In the genomic region with DNA sequence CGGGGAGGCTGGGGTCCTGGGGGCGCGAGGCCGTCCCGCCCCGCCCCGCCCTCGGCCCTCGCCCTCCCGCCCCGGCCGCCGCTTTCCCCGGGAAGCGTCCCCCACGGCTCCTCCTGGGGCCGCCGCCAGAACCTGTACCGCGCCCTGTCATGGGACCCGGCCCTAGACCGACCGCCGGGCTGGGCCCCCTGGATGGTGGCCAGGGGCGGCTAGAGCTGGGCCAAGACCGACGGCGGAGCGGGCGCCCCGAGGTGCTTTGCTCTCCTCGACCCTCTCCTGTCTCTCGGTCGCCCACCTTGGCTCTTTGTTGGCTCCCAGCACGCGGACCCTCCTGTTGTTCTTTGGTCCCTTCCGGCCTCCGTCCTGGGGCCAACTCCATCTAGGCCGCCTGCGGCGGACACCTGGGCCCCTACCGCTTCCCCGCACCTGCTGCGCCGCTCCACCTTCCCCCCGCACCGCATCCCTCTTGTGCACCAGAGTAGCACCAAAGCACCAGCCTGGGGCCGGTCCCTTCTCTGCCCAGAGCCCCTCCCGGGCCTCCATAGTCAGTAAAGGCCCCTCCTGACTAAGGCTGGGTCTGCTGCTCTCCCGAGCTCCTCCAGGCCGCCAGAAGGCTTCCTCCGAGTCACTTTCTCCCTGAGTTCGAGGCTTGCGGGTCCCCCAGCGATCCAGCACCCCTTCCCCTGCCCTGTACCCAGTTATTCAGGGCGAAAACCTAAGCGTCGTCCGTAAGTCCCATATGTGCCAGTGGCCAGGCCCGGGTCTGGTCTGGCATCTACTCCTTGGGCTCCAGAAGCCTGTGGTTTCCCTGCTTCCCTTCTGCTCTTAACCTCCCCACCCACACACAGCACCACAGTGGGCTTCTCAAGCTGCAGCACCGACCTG, we compare ENCODE assay signal across 7 cellular contexts. TPM values are rescaled to one million over a fixed set of nuclear protein-coding genes. Genes with fewer than 3 reads are reported as not detected.
A peak's percentile ranks its signal among the peaks of the same experiment; 100 is the strongest.
DNase-seq lines count a peak whose midpoint lies in the region; ATAC-seq, FAIRE-seq and TF ChIP-seq lines count a peak whose summit lies in the region.

No MANE protein-coding gene starts in this region.

- no peak overlapping the region for H2AK5ac ChIP-seq in IMR-90 (ENCODE audit: low read depth, low read length)

- H4K8ac ChIP-seq in IMR-90 (ENCODE audit: low read depth in 2 of 2, low read length in 2 of 2), result no peak overlapping the region

- peak overlapping the region; percentile 61; the same call in 1 of the 2 replicates for H3K14ac ChIP-seq in IMR-90 (replicated peaks; ENCODE audit: low read depth, low read length)

- H3K4me3 ChIP-seq in IMR-90 (ENCODE audit: insufficient read depth, low read depth, low read length) (peak overlapping the region; percentile 59), bronchial epithelial cell (ENCODE audit: low read depth, low read length) (peak overlapping the region; percentile 46)
- H3K4me3 ChIP-seq in naive thymus-derived CD4-positive, alpha-beta T cell (ENCODE audit: low read length), result peak overlapping the region; percentile 70

- H3K4ac ChIP-seq in IMR-90 (ENCODE audit: low read depth, low read length), result peak overlapping the region; percentile 46; the same call in 1 of the 2 replicates

- FAIRE-seq in bronchial epithelial cell (lab: Jason Lieb, UNC), result no peak

- intact Hi-C loops in IMR-90 (cut with micrococcal nuclease), result loop anchor here (10.0 kb wide), 1 partner anchor 357 kb away; no protein-coding TSS in a partner anchor
- intact Hi-C loops in naive thymus-derived CD4-positive, alpha-beta T cell (cut with micrococcal nuclease), result loop anchor here (1.0 to 5.0 kb wide), 9 partner anchors 10 to 1240 kb away; partner anchors contain the start of genes MXD4 (in 2 of the 2), NSD2 (in 2 of the 2), SLBP (in 2 of the 2) and FAM53A (in 1 of the 2)

- H2BK15ac ChIP-seq in IMR-90 (ENCODE audit: low read depth, low read length), result no peak overlapping the region

- peaks cover 4 to 35% (median 8%) of the 10 kb centered on the region in 5 donors for H3K36me3 Mint-ChIP-seq in naive thymus-derived CD4-positive, alpha-beta T cell

- BruUV-seq in IMR-90 (replicated peaks; lab: Mats Ljungman, UMichigan), result no TSS peak

- 7% methylated on average over 16 of the region's 61 CpGs; no CpG with 5 or more reads in 1 of the 2 experiments for WGBS in IMR-90 (ENCODE audit: extremely low coverage in 2 of 2, insufficient read length in 1 of 2), 2 experiments

- dilution Hi-C loops in IMR-90 (cut with HindIII; ENCODE audit: low sequenced_read_pairs, unreplicated experiment), result no loop called here

- no peak overlapping the region for H3K18ac ChIP-seq in IMR-90 (ENCODE audit: low read depth, low read length)

- H3K56ac ChIP-seq in IMR-90 (ENCODE audit: extremely low read depth, insufficient read depth, low read length), result no peak overlapping the region; the same call in 1 of the 2 replicates

- H3K9ac ChIP-seq in IMR-90 (ENCODE audit: low read depth, low read length), result peak overlapping the region; percentile 72

- peak overlapping the region; percentile 78 for H2AFZ ChIP-seq in IMR-90 (replicated peaks; ENCODE audit: low read length, poor library complexity)

- POLR2A ChIA-PET in IMR-90 (lab: Charles Lee; ENCODE audit: unreplicated experiment), result no interaction called here
- POLR2A ChIA-PET in naive thymus-derived CD4-positive, alpha-beta T cell (lab: Charles Lee), result interaction anchor here (0.6 to 7.4 kb wide), 11 partner anchors 9 to 376 kb away, joined by 3 to 119 read pairs (median 5); partner anchors contain the start of genes NELFA and SLBP

- no peaks in the 10 kb centered on the region for H3K27me3 Mint-ChIP-seq in naive thymus-derived CD4-positive, alpha-beta T cell

- no peak overlapping the region for H2BK20ac ChIP-seq in IMR-90 (ENCODE audit: low read depth, low read length)

- no peak for TF ChIP-seq POLR2A in GM18505 (IDR thresholded peaks at IDR 0.05; ENCODE audit: borderline replicate concordance, extremely low read depth, insufficient read depth, insufficient read length)
- no peak for TF ChIP-seq POLR2A in IMR-90 (IDR thresholded peaks at IDR 0.05; ENCODE audit: low read depth, low read length)

- H3K9me1 ChIP-seq in IMR-90 (ENCODE audit: insufficient read depth, low read length), result no peaks in the 10 kb centered on the region; the same call in 1 of the 2 replicates

- H3K27ac Mint-ChIP-seq in naive thymus-derived CD4-positive, alpha-beta T cell, result peak overlapping the region; percentile 98 to 100 (median 99)

- H3K9me3 ChIP-seq in IMR-90 (ENCODE audit: control insufficient read depth, insufficient read depth, low read length), result no peaks in the 10 kb centered on the region
- H3K9me3 ChIP-seq in naive thymus-derived CD4-positive, alpha-beta T cell (ENCODE audit: control insufficient read depth in 2 of 3, low read length in 3 of 3), result no peaks in the 10 kb centered on the region

- H3K4me1 Mint-ChIP-seq in naive thymus-derived CD4-positive, alpha-beta T cell, result peaks cover 33 to 63% (median 56%) of the 10 kb centered on the region in 7 donors

- peak overlapping the region; percentile 70 to 97 (median 93) for H3K4me3 Mint-ChIP-seq in naive thymus-derived CD4-positive, alpha-beta T cell

- H2AK9ac ChIP-seq in IMR-90 (replicated peaks; ENCODE audit: low read depth, low read length, poor library complexity), result peak overlapping the region; percentile 96

- H3K27me3 ChIP-seq in IMR-90 (ENCODE audit: control insufficient read depth, insufficient read depth, low read length) (no peaks in the 10 kb centered on the region), bronchial epithelial cell (ENCODE audit: control insufficient read depth, insufficient read depth, low read length) (no peaks in the 10 kb centered on the region)
- no peaks in the 10 kb centered on the region for H3K27me3 ChIP-seq in naive thymus-derived CD4-positive, alpha-beta T cell (ENCODE audit: control insufficient read depth in 2 of 2, insufficient read depth in 2 of 2, low read length in 2 of 2)

- no peak overlapping the region for H4K5ac ChIP-seq in IMR-90 (ENCODE audit: low read depth, low read length)

- H3K4me2 ChIP-seq in IMR-90 (ENCODE audit: low read depth, low read length), result peak overlapping the region; percentile 68

- ATAC-seq in GM18505 (IDR thresholded peaks at IDR 0.05; ENCODE audit: unreplicated experiment) (peak; percentile 1), IMR-90 (ENCODE audit: low read depth) (no peak; the same call in 1 of the 2 replicates)
- no peak for ATAC-seq in naive thymus-derived CD4-positive, alpha-beta T cell

- peaks cover 13% of the 10 kb centered on the region for H3K36me3 ChIP-seq in IMR-90 (ENCODE audit: control insufficient read depth, insufficient read depth, low read length)
- H3K36me3 ChIP-seq in bronchial epithelial cell (ENCODE audit: control insufficient read depth, insufficient read depth, low read length), result peaks cover 6% of the 10 kb centered on the region
- peaks cover 0 to 28% (median 2%) of the 10 kb centered on the region in 3 experiments for H3K36me3 ChIP-seq in naive thymus-derived CD4-positive, alpha-beta T cell (ENCODE audit: control insufficient read depth in 2 of 3, insufficient read depth in 3 of 3, low read length in 3 of 3)

- peak overlapping the region; percentile 69 for H2BK5ac ChIP-seq in IMR-90 (ENCODE audit: low read depth, low read length, poor library complexity, severe bottlenecking)

- peaks cover 15% of the 10 kb centered on the region for H3K4me1 ChIP-seq in IMR-90 (ENCODE audit: control insufficient read depth, insufficient read depth, low read length)
- H3K4me1 ChIP-seq in naive thymus-derived CD4-positive, alpha-beta T cell (ENCODE audit: control insufficient read depth in 2 of 2, insufficient read depth in 2 of 2, low read length in 2 of 2), result peaks cover 50 to 58% of the 10 kb centered on the region in 2 donors

- no peak overlapping the region for H2BK120ac ChIP-seq in IMR-90 (ENCODE audit: low read depth, low read length)

- no peak for DNase-seq in IMR-90
- DNase-seq in bronchial epithelial cell (ENCODE audit: low read depth), result no peak
- no peak for DNase-seq in naive thymus-derived CD4-positive, alpha-beta T cell
- DNase-seq in NCI-H128 (lab: John Stamatoyannopoulos, UW; ENCODE audit: unreplicated experiment), result no peak
- no peak for DNase-seq in NCI-H446 (lab: John Stamatoyannopoulos, UW)
- no peak for DNase-seq in activated CD4-positive, alpha-beta T cell treated with anti-CD3 and anti-CD28 coated beads, Interleukin-2, amount 50 U/mL, for 48 hours

- in situ Hi-C loops in IMR-90 (cut with MboI; ENCODE audit: low sequenced_read_pairs), result no loop called here

- H3K27ac ChIP-seq in IMR-90 (ENCODE audit: insufficient read depth, low read length), result peak overlapping the region; percentile 43; the same call in 1 of the 2 replicates
- H3K27ac ChIP-seq in naive thymus-derived CD4-positive, alpha-beta T cell (ENCODE audit: low read depth, low read length), result peak overlapping the region; percentile 88

- H3K23ac ChIP-seq in IMR-90 (ENCODE audit: low read depth, low read length), result peak overlapping the region; percentile 62; the same call in 1 of the 2 replicates

- H4K20me1 ChIP-seq in IMR-90 (ENCODE audit: insufficient read depth, low read length), result peaks cover 7% of the 10 kb centered on the region; the same call in 1 of the 2 replicates

- CTCF ChIA-PET in IMR-90 (lab: Yijun Ruan, JAX), result interaction anchor here (2.4 kb wide), 1 partner anchor 29 kb away, joined by 13 read pairs; no protein-coding TSS in a partner anchor
- CTCF ChIA-PET in naive thymus-derived CD4-positive, alpha-beta T cell (lab: Charles Lee), result interaction anchor here (1.7 to 9.9 kb wide), 3 partner anchors 9 to 29 kb away, joined by 8 to 212 read pairs (median 16); partner anchors contain the start of gene SLBP

- peaks cover 0 to 2% (median 0%) of the 10 kb centered on the region in 11 donors for H3K9me3 Mint-ChIP-seq in naive thymus-derived CD4-positive, alpha-beta T cell

- H4K91ac ChIP-seq in IMR-90 (ENCODE audit: insufficient read depth, low read depth, low read length), result peak overlapping the region; percentile 4; the same call in 1 of the 2 replicates

- TF ChIP-seq RAD21 in IMR-90 (IDR thresholded peaks at IDR 0.05; ENCODE audit: low read length), result no peak

- H3K79me1 ChIP-seq in IMR-90 (ENCODE audit: low read depth in 1 of 2, low read length in 2 of 2), result peaks cover 31 to 71% of the 10 kb centered on the region in 2 experiments

- TF ChIP-seq CTCF in IMR-90 (conservative IDR thresholded peaks at IDR 0.05; ENCODE audit: low read depth, low read length) (no peak), bronchial epithelial cell (IDR thresholded peaks at IDR 0.05; ENCODE audit: insufficient read depth, low read length, severe bottlenecking) (no peak)

RNA-seq across cellular contexts. Expression of gene TACC3, which starts 0.6 kb away (rescaled TPM):
- total RNA-seq in IMR-90 (2012; rRNA removed) (15.0 and 15.1 TPM in 2 replicates), bronchial epithelial cell (1.2 and 3.4 TPM in 2 replicates)
- polyA plus RNA-seq in IMR-90 (2012; rRNA removed), result 49.7 and 49.8 TPM in 2 replicates
- 26.4 and 36.9 TPM in 2 replicates for polyA plus RNA-seq in IMR-90 (2012; cell fraction: cytosol; rRNA removed)
- polyA plus RNA-seq in IMR-90 (2012; cell fraction: nucleus; rRNA removed; ENCODE audit: low replicate concordance), result 70.1 and 136 TPM in 2 replicates
- 100 to 1,000 TPM; 100 to 165 (median 162) TPM for total RNA-seq in naive thymus-derived CD4-positive, alpha-beta T cell
- 100 to 1,000 TPM in 1 of 2 donors, 10 to 100 TPM in 1; 70.5 to 100 TPM for polyA plus RNA-seq in naive thymus-derived CD4-positive, alpha-beta T cell

RNA-seq across cellular contexts. Expression of gene TMEM129, which starts 0.8 kb away (rescaled TPM):
- total RNA-seq in IMR-90 (2012; rRNA removed), result 6.6 and 6.7 TPM in 2 replicates
- polyA plus RNA-seq in IMR-90 (2012; rRNA removed), result 26.6 and 30.6 TPM in 2 replicates
- polyA plus RNA-seq in IMR-90 (2012; cell fraction: cytosol; rRNA removed), result 15.7 and 43.3 TPM in 2 replicates
- polyA plus RNA-seq in IMR-90 (2012; cell fraction: nucleus; rRNA removed; ENCODE audit: low replicate concordance), result 27.0 and 66.0 TPM in 2 replicates
- total RNA-seq in bronchial epithelial cell, result 20.0 and 34.4 TPM in 2 replicates
- 10 to 100 TPM; 20.0 to 41.1 (median 26.7) TPM for total RNA-seq in naive thymus-derived CD4-positive, alpha-beta T cell
- polyA plus RNA-seq in naive thymus-derived CD4-positive, alpha-beta T cell, result 10 to 100 TPM; 34.9 to 44.7 TPM

RNA-seq across cellular contexts. Expression of gene SLBP, which starts 9.8 kb away (rescaled TPM):
- total RNA-seq in IMR-90 (2012; rRNA removed) (66.1 and 85.5 TPM in 2 replicates), bronchial epithelial cell (55.6 and 62.9 TPM in 2 replicates)
- polyA plus RNA-seq in IMR-90 (2012; rRNA removed), result 61.8 and 64.9 TPM in 2 replicates
- 23.0 and 34.5 TPM in 2 replicates for polyA plus RNA-seq in IMR-90 (2012; cell fraction: cytosol; rRNA removed)
- polyA plus RNA-seq in IMR-90 (2012; cell fraction: nucleus; rRNA removed; ENCODE audit: low replicate concordance), result 12.5 and 31.3 TPM in 2 replicates
- total RNA-seq in naive thymus-derived CD4-positive, alpha-beta T cell, result 100 to 1,000 TPM in 1 of 5 experiments, 10 to 100 TPM in 4; 29.5 to 103 (median 30.3) TPM
- polyA plus RNA-seq in naive thymus-derived CD4-positive, alpha-beta T cell, result 10 to 100 TPM; 51.1 to 62.1 TPM

RNA-seq across cellular contexts. Expression of gene FAM53A, which starts 37.8 kb away (rescaled TPM):
- total RNA-seq in IMR-90 (2012; rRNA removed), result 1.9 and 2.0 TPM in 2 replicates
- 3.1 and 4.4 TPM in 2 replicates for polyA plus RNA-seq in IMR-90 (2012; rRNA removed)
- polyA plus RNA-seq in IMR-90 (2012; cell fraction: cytosol; rRNA removed), result 3.7 and 4.1 TPM in 2 replicates
- polyA plus RNA-seq in IMR-90 (2012; cell fraction: nucleus; rRNA removed; ENCODE audit: low replicate concordance), result 5.3 and 12.2 TPM in 2 replicates
- total RNA-seq in bronchial epithelial cell, result 0.64 and 0.79 TPM in 2 replicates
- total RNA-seq in naive thymus-derived CD4-positive, alpha-beta T cell, result 1 to 10 TPM; 1.2 to 3.6 (median 1.4) TPM
- 1 to 10 TPM; 2.1 to 2.5 TPM for polyA plus RNA-seq in naive thymus-derived CD4-positive, alpha-beta T cell
